ENCODE assay signal across 27 cellular contexts in genomic region chr2:11541693-11542274, GRCh38. TPM values are rescaled to one million over a fixed set of nuclear protein-coding genes. Genes with fewer than 3 reads are reported as not detected.
A peak's percentile ranks its signal among the peaks of the same experiment; 100 is the strongest.
DNase-seq lines count a peak whose midpoint lies in the region; ATAC-seq, FAIRE-seq and TF ChIP-seq lines count a peak whose summit lies in the region.
"Had no signal": no experiment of that assay in that cellular context is flagged by ENCODE, and none has a peak within 500 bp of the region (broad histone marks: within the 10 kb centered on the region; RNA-seq: fewer than 3 reads in every experiment).

No MANE protein-coding gene starts in this region.

- H3K27ac ChIP-seq in HepG2 (ENCODE audit: extremely low read length, insufficient read depth, low read length) (peak overlapping the region; percentile 88), right lobe of liver (no peak overlapping the region), VCaP (peak overlapping the region; percentile 99), uterus (peak overlapping the region; percentile 73 to 91)
- H3K27ac ChIP-seq: ascending aorta, SJCRH30, upper lobe of left lung had no signal

- no peaks in the 10 kb centered on the region for H3K36me3 Mint-ChIP-seq in nephron progenitor cell (ENCODE audit: low read depth)
- H3K36me3 Mint-ChIP-seq in chondrocyte (ENCODE audit: low read depth) = no peaks in the 10 kb centered on the region
- H3K36me3 Mint-ChIP-seq: activated CD8-positive, alpha-beta memory T cell treated with anti-CD3 and anti-CD28 coated beads, Interleukin-2, amount 10 ng/mL, durations not matched to agents 7 days and 5 days; activated naive CD4-positive, alpha-beta T cell treated with anti-CD3 and anti-CD28 coated beads, Interleukin-2, amount 50 U/mL, for 72 hours had no signal

- H3K4me3 Mint-ChIP-seq in nephron progenitor cell = peak overlapping the region; percentile 33
- no peak overlapping the region for H3K4me3 Mint-ChIP-seq in chondrocyte (ENCODE audit: unreplicated experiment)
- H3K4me3 Mint-ChIP-seq: activated CD4-positive, alpha-beta T cell treated with anti-CD3 and anti-CD28 coated beads, Interleukin-2, amount 10 ng/mL, durations not matched to agents 24 days and 14 days; activated CD8-positive, alpha-beta memory T cell treated with anti-CD3 and anti-CD28 coated beads, Interleukin-2, amount 10 ng/mL, durations not matched to agents 7 days and 5 days; activated T-helper 1 cell treated with anti-CD3 and anti-CD28 coated beads, Interleukin-12 subunit alpha, Interleukin-12 subunit beta, Interleukin-2, Interleukin-4 antibody, amounts not matched to agents 30 ng/mL and 10 ng/mL and 1 ng/mL, durations not matched to agents 14 hours and 24 hours and 36 hours; B cell; stimulated activated naive CD8-positive, alpha-beta T cell treated with anti-CD3 and anti-CD28 coated beads, Interleukin-15, Interleukin-2, amounts not matched to agents 100 ng/mL and 50 ng/mL, for 24 hours had no signal

- CTCF ChIA-PET in HepG2 (lab: Yijun Ruan, JAX; ENCODE audit: low intra/inter-chr PET ratio, low total read pairs) = no interaction called here

- H3K9me3 Mint-ChIP-seq in nephron progenitor cell (no peaks in the 10 kb centered on the region), chondrocyte (ENCODE audit: low read depth) (no peaks in the 10 kb centered on the region)
- H3K9me3 Mint-ChIP-seq: activated CD4-positive, alpha-beta T cell treated with anti-CD3 and anti-CD28 coated beads, Interleukin-2, amount 10 ng/mL, durations not matched to agents 24 days and 14 days; activated naive CD4-positive, alpha-beta T cell treated with anti-CD3 and anti-CD28 coated beads, Interleukin-2, amount 50 U/mL, for 72 hours; activated T-helper 1 cell treated with anti-CD3 and anti-CD28 coated beads, Interleukin-12 subunit alpha, Interleukin-12 subunit beta, Interleukin-2, Interleukin-4 antibody, amounts not matched to agents 30 ng/mL and 10 ng/mL and 1 ng/mL, durations not matched to agents 14 hours and 24 hours and 36 hours; stimulated activated naive CD8-positive, alpha-beta T cell treated with anti-CD3 and anti-CD28 coated beads, Interleukin-15, Interleukin-2, amounts not matched to agents 100 ng/mL and 50 ng/mL, for 24 hours had no signal

- in situ Hi-C loops in HepG2 (cut with HindIII; ENCODE audit: extremely low pct_ligation_motif_present, low pct_unique_long_range_greater_than_20kb) = no loop called here

- peaks cover 96% of the 10 kb centered on the region for H3K4me1 ChIP-seq in HepG2 (ENCODE audit: insufficient read depth, low read length)
- peaks cover 0 to 44% (median 15%) of the 10 kb centered on the region in 4 donors for H3K4me1 ChIP-seq in right lobe of liver
- no peaks in the 10 kb centered on the region for H3K4me1 ChIP-seq in uterus
- H3K4me1 ChIP-seq: ascending aorta, Caco-2, upper lobe of left lung had no signal

- TF ChIP-seq EP300 in HepG2 (IDR thresholded peaks at IDR 0.05; ENCODE audit: low read depth in 2 of 2, low read length in 2 of 2) = no peak; a peak in 1 of 4 replicates
- no peak for TF ChIP-seq EP300 in HepG2 (CRISPR knock-in tag; IDR thresholded peaks at IDR 0.05; ENCODE audit: borderline replicate concordance)

- H3K4me1 Mint-ChIP-seq in nephron progenitor cell (peaks cover 59% of the 10 kb centered on the region), chondrocyte (ENCODE audit: low read depth) (peaks cover 4% of the 10 kb centered on the region)
- H3K4me1 Mint-ChIP-seq: activated CD4-positive, alpha-beta T cell treated with anti-CD3 and anti-CD28 coated beads, Interleukin-2, amount 10 ng/mL, durations not matched to agents 24 days and 14 days; activated CD8-positive, alpha-beta memory T cell treated with anti-CD3 and anti-CD28 coated beads, Interleukin-2, amount 10 ng/mL, durations not matched to agents 7 days and 5 days; B cell had no signal

- POLR2A ChIA-PET in HepG2 (lab: Yijun Ruan, JAX) = interaction anchor here (0.6 to 7.4 kb wide), 6 partner anchors 8 to 58 kb away, joined by 3 to 102 read pairs (median 8); partner anchors contain the start of gene GREB1

- H3K9me3 ChIP-seq in HepG2 (ENCODE audit: low read length) = no peaks in the 10 kb centered on the region
- H3K9me3 ChIP-seq in right lobe of liver = no peaks in the 10 kb centered on the region
- H3K9me3 ChIP-seq in uterus = no peaks in the 10 kb centered on the region
- H3K9me3 ChIP-seq: ascending aorta, Caco-2, SJCRH30, upper lobe of left lung had no signal

- intact Hi-C loops in HepG2 (cut with micrococcal nuclease; ENCODE audit: unreplicated experiment) (loop anchor here (2.0 kb wide), 1 partner anchor 41 kb away; no protein-coding TSS in a partner anchor), right lobe of liver (cut with DNase I) (no loop called here), uterus (cut with DNase I; ENCODE audit: low total_unique reads) (no loop called here)

- H3K79me2 ChIP-seq in HepG2 (ENCODE audit: insufficient read depth, low read length) = peaks cover 86% of the 10 kb centered on the region

- H3K27me3 Mint-ChIP-seq in nephron progenitor cell (ENCODE audit: low read depth, poor library complexity) = peaks cover 14% of the 10 kb centered on the region
- H3K27me3 Mint-ChIP-seq in chondrocyte (ENCODE audit: low read depth) = peaks cover 22% of the 10 kb centered on the region

- peak overlapping the region; percentile 54 to 72 (median 72) for H3K4me3 ChIP-seq in HepG2 (replicated peaks in 1 of 3; ENCODE audit: insufficient read depth in 1 of 3, low read depth in 2 of 3, low read length in 3 of 3)
- H3K4me3 ChIP-seq in right lobe of liver = no peak overlapping the region
- H3K4me3 ChIP-seq in uterus = peak overlapping the region; percentile 30 to 37
- H3K4me3 ChIP-seq: ascending aorta, K562, SJCRH30, upper lobe of left lung had no signal

- FAIRE-seq in HepG2 (lab: Jason Lieb, UNC) = no peak
- FAIRE-seq: A204.1, islet of Langerhans, K562 had no signal

- ATAC-seq in HepG2 = 0 out of 3 replicates have a peak, but pooled peaks have one; percentile 2
- ATAC-seq in right lobe of liver = no peak
- ATAC-seq in HG03159 (IDR thresholded peaks at IDR 0.05; ENCODE audit: unreplicated experiment) = no peak
- ATAC-seq: activated CD8-positive, alpha-beta memory T cell treated with anti-CD3 and anti-CD28 coated beads, Interleukin-2, amount 10 ng/mL, durations not matched to agents 7 days and 5 days; activated naive CD4-positive, alpha-beta T cell treated with anti-CD3 and anti-CD28 coated beads, Interleukin-2, amount 50 U/mL, for 72 hours; Panc1 had no signal

- H3K9ac ChIP-seq in HepG2 (ENCODE audit: insufficient read depth, low read depth, low read length) = peak overlapping the region; percentile 73

- 41% methylated on average over 8 of the region's 8 CpGs for WGBS in HepG2 (ENCODE audit: low lambda C conversion rate)
- WGBS in right lobe of liver (ENCODE audit: insufficient coverage, low coverage, low lambda C conversion rate, missing lambda C conversion rate) = 52% methylated on average over 5 of the region's 8 CpGs

- peak overlapping the region; percentile 44 for H3K27ac Mint-ChIP-seq in nephron progenitor cell
- H3K27ac Mint-ChIP-seq in chondrocyte (ENCODE audit: unreplicated experiment) = no peak overlapping the region
- H3K27ac Mint-ChIP-seq: activated CD4-positive, alpha-beta T cell treated with anti-CD3 and anti-CD28 coated beads, Interleukin-2, amount 10 ng/mL, durations not matched to agents 24 days and 14 days; activated CD8-positive, alpha-beta memory T cell treated with anti-CD3 and anti-CD28 coated beads, Interleukin-2, amount 10 ng/mL, durations not matched to agents 7 days and 5 days; activated naive CD4-positive, alpha-beta T cell treated with anti-CD3 and anti-CD28 coated beads, Interleukin-2, amount 50 U/mL, for 72 hours; activated T-helper 1 cell treated with anti-CD3 and anti-CD28 coated beads, Interleukin-12 subunit alpha, Interleukin-12 subunit beta, Interleukin-2, Interleukin-4 antibody, amounts not matched to agents 30 ng/mL and 10 ng/mL and 1 ng/mL, durations not matched to agents 14 hours and 24 hours and 36 hours; B cell; stimulated activated naive CD8-positive, alpha-beta T cell treated with anti-CD3 and anti-CD28 coated beads, Interleukin-15, Interleukin-2, amounts not matched to agents 100 ng/mL and 50 ng/mL, for 24 hours had no signal

- H2AFZ ChIP-seq in HepG2 (ENCODE audit: low read length) = no peak overlapping the region

- DNase-seq in HepG2 (ENCODE audit: low spot score) = no peak
- no peak for DNase-seq in right lobe of liver
- no peak for DNase-seq in nephron progenitor cell
- no peak for DNase-seq in uterus
- no peak for DNase-seq in chondrocyte (ENCODE audit: low spot score)
- DNase-seq in EL = no peak
- DNase-seq: activated CD4-positive, alpha-beta T cell treated with anti-CD3 and anti-CD28 coated beads, Interleukin-2, amount 10 ng/mL, durations not matched to agents 24 days and 14 days; activated CD8-positive, alpha-beta memory T cell treated with anti-CD3 and anti-CD28 coated beads, Interleukin-2, amount 10 ng/mL, durations not matched to agents 7 days and 5 days; Caco-2; cerebellar nuclear complex; DND-41; HCEC 1CT; NCI-H774; SJCRH30; stimulated activated CD4-positive, alpha-beta T cell treated with anti-CD3 and anti-CD28 coated beads, Interleukin-2, amount 100 ng/mL, for 48 hours; upper lobe of left lung had no signal

- TF ChIP-seq RAD21 in HepG2 (CRISPR knock-in tag; IDR thresholded peaks at IDR 0.05) = no peak

- no peaks in the 10 kb centered on the region for H3K27me3 ChIP-seq in HepG2 (ENCODE audit: control insufficient read depth in 1 of 2, insufficient read depth in 2 of 2, low read length in 2 of 2)
- H3K27me3 ChIP-seq in right lobe of liver = no peaks in the 10 kb centered on the region
- no peaks in the 10 kb centered on the region for H3K27me3 ChIP-seq in uterus
- H3K27me3 ChIP-seq: ascending aorta, upper lobe of left lung had no signal

- TF ChIP-seq CTCF in HepG2 (CRISPR knock-in tag; IDR thresholded peaks at IDR 0.05) = no peak
- no peak for TF ChIP-seq CTCF in right lobe of liver (IDR thresholded peaks at IDR 0.05)
- TF ChIP-seq CTCF in VCaP (conservative IDR thresholded peaks at IDR 0.05) = no peak
- TF ChIP-seq CTCF in nephron progenitor cell (IDR thresholded peaks at IDR 0.05) = no peak
- no peak for TF ChIP-seq CTCF in uterus (IDR thresholded peaks at IDR 0.05)
- no peak for TF ChIP-seq CTCF in chondrocyte (IDR thresholded peaks at IDR 0.05)

- H3K36me3 ChIP-seq in HepG2 (replicated peaks in 1 of 2; ENCODE audit: control insufficient read depth in 1 of 2, insufficient read depth in 2 of 2, low read length in 2 of 2) (peaks cover 2 to 5% of the 10 kb centered on the region in 2 experiments; a peak in 2 of 5 replicates), right lobe of liver (no peaks in the 10 kb centered on the region), uterus (no peaks in the 10 kb centered on the region)
- H3K36me3 ChIP-seq: ascending aorta, SJCRH30, upper lobe of left lung had no signal

- H3K4me2 ChIP-seq in HepG2 (ENCODE audit: low read depth, low read length) = peak overlapping the region; percentile 89

- TF ChIP-seq POLR2A in HepG2 (IDR thresholded peaks at IDR 0.05; ENCODE audit: insufficient read depth in 1 of 2, low read depth in 2 of 2, low read length in 2 of 2) (no peak), right lobe of liver (IDR thresholded peaks at IDR 0.05) (no peak), uterus (IDR thresholded peaks at IDR 0.05) (no peak)

- H4K20me1 ChIP-seq in HepG2 (ENCODE audit: insufficient read depth, low read length) = peaks cover 10% of the 10 kb centered on the region

- TSS peak; percentile 86 for BruUV-seq in HepG2 (replicated peaks; lab: Mats Ljungman, UMichigan)

RNA-seq across cellular contexts. Expression of gene GREB1, which starts 7.9 kb away (rescaled TPM):
- total RNA-seq in HepG2 (2016; rRNA removed; fragmentation: Illumina TruSeq; extraction: Trizol) (61.2 and 64.2 TPM in 2 replicates), right lobe of liver (10 to 100 TPM in 2 of 6 experiments, 1 to 10 TPM in 4; 1.6 to 19.5 (median 6.5) TPM), uterus (100 to 1,000 TPM in 2 of 4 donors, 10 to 100 TPM in 2; 20.3 to 166 (median 78.8) TPM), chondrocyte (0.52 to 2.2 TPM (median 1.6 TPM) in 3 replicates)
- total RNA-seq in HepG2 (2016; cell fraction: cytosol; rRNA removed; fragmentation: Illumina TruSeq; extraction: Trizol; ENCODE audit: low read depth) = 22.9 and 28.7 TPM in 2 replicates
- total RNA-seq in HepG2 (2016; cell fraction: insoluble cytoplasmic fraction; rRNA removed; fragmentation: Illumina TruSeq; extraction: Trizol) = 62.9 and 63.8 TPM in 2 replicates
- 43.0 and 57.1 TPM in 2 replicates for total RNA-seq in HepG2 (2016; cell fraction: membrane; rRNA removed; fragmentation: Illumina TruSeq; extraction: Trizol)
- 118 and 132 TPM in 2 replicates for total RNA-seq in HepG2 (2016; cell fraction: nucleus; rRNA removed; fragmentation: Illumina TruSeq; extraction: Trizol)
- polyA plus RNA-seq in HepG2 (2011; rRNA removed) = 26.8 and 31.3 TPM in 2 replicates
- 20.4 and 21.0 TPM in 2 replicates for polyA plus RNA-seq in HepG2 (2011; cell fraction: cytosol; rRNA removed)
- polyA plus RNA-seq in HepG2 (2011; cell fraction: nucleus; rRNA removed) = 110 and 130 TPM in 2 replicates
- 47.0 and 84.0 TPM in 2 replicates for polyA plus RNA-seq in HepG2 (2012)
- 10.7 and 14.3 TPM in 2 replicates for polyA plus RNA-seq in HepG2 (2016; cell fraction: cytosol; fragmentation: Illumina TruSeq; extraction: Trizol; ENCODE audit: low read depth)
- 38.8 and 51.0 TPM in 2 replicates for polyA plus RNA-seq in HepG2 (2016; cell fraction: insoluble cytoplasmic fraction; fragmentation: Illumina TruSeq; extraction: Trizol; ENCODE audit: low read depth)
- polyA plus RNA-seq in HepG2 (2016; cell fraction: membrane; fragmentation: Illumina TruSeq; extraction: Trizol; ENCODE audit: low read depth) = 17.8 and 18.3 TPM in 2 replicates
- 158 and 174 TPM in 2 replicates for polyA plus RNA-seq in HepG2 (2016; cell fraction: nucleus; fragmentation: Illumina TruSeq; extraction: Trizol; ENCODE audit: insufficient read depth, low read depth)
- 1.5 and 97.9 TPM in 2 replicates for polyA minus RNA-seq in HepG2 (2011; rRNA and poly(A)+ RNA removed; ENCODE audit: low replicate concordance)
- polyA minus RNA-seq in HepG2 (2011; cell fraction: cytosol; rRNA and poly(A)+ RNA removed) = 60.3 and 64.2 TPM in 2 replicates
- 142 and 160 TPM in 2 replicates for polyA minus RNA-seq in HepG2 (2011; cell fraction: nucleus; rRNA and poly(A)+ RNA removed)

Comparison
In these comparisons a context has a peak if more than half of its experiments do, and no peak if none do; other contexts are left out.
1. H3K27ac ChIP-seq: peak in HepG2 (single experiment), VCaP (single experiment) and uterus (2 of 2); none in right lobe of liver (0 of 3).
2. H3K4me3 ChIP-seq: peak in HepG2 (3 of 3) and uterus (2 of 2); none in right lobe of liver (0 of 3).